Comparison of ENCODE assay signal across 18 cellular contexts in the genomic region with DNA sequence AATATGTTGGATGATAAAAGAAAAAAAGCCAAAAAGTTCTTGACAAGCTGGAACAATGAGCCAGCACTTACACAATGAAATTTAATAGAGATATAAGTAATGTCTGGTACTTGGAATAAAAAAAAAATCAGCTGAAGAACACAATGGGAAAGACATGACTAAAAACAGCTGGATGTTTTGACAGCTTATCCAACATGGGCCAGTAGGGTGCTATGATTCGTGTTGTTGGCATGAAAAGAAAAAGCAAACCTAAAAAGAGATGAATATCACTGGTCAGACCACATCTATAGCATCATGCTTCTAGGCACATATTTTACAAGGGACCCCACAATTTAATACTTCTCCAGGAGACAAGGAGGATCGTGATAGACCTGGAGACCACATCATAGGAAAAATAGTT.
A peak's percentile ranks its signal among the peaks of the same experiment; 100 is the strongest.
DNase-seq lines count a peak whose midpoint lies in the region; ATAC-seq and TF ChIP-seq lines count a peak whose summit lies in the region.
"Had no signal": no experiment of that assay in that cellular context is flagged by ENCODE, and none has a peak within 500 bp of the region (broad histone marks: within the 10 kb centered on the region; RNA-seq: fewer than 3 reads in every experiment).

No MANE protein-coding gene starts in this region.

- intact Hi-C loops in gastrocnemius medialis (cut with DNase I; ENCODE audit: low total_unique reads), result no loop called here

- H3K9me3 ChIP-seq in gastrocnemius medialis, result no peaks in the 10 kb centered on the region
- H3K9me3 ChIP-seq: prostate gland, tibial nerve had no signal

- no peak overlapping the region for H3K27ac ChIP-seq in brain microvascular endothelial cell
- no peak overlapping the region for H3K27ac ChIP-seq in gastrocnemius medialis
- H3K27ac ChIP-seq: dorsolateral prefrontal cortex, prostate gland, tibial nerve had no signal

- H3K27me3 ChIP-seq in brain microvascular endothelial cell (replicated peaks), result no peaks in the 10 kb centered on the region
- H3K27me3 ChIP-seq in gastrocnemius medialis, result no peaks in the 10 kb centered on the region
- H3K27me3 ChIP-seq: dorsolateral prefrontal cortex, tibial nerve had no signal

- H3K36me3 ChIP-seq in brain microvascular endothelial cell (replicated peaks), result no peaks in the 10 kb centered on the region
- H3K36me3 ChIP-seq in gastrocnemius medialis, result no peaks in the 10 kb centered on the region
- H3K36me3 ChIP-seq: prostate gland, tibial nerve had no signal

- no peaks in the 10 kb centered on the region for H3K4me1 ChIP-seq in gastrocnemius medialis
- H3K4me1 ChIP-seq: prostate gland had no signal

- H3K4me3 ChIP-seq in brain microvascular endothelial cell (ENCODE audit: low read depth, low read length), result no peak overlapping the region
- no peak overlapping the region for H3K4me3 ChIP-seq in gastrocnemius medialis
- H3K4me3 ChIP-seq: dorsolateral prefrontal cortex, prostate gland, tibial nerve had no signal

- TF ChIP-seq CTCF in brain microvascular endothelial cell (IDR thresholded peaks at IDR 0.05; ENCODE audit: low read depth, low read length, missing control alignments), result no peak
- no peak for TF ChIP-seq CTCF in gastrocnemius medialis (IDR thresholded peaks at IDR 0.05 in 4 of 5, conservative IDR thresholded peaks at IDR 0.05 in 1 of 5)

- TF ChIP-seq POLR2A in gastrocnemius medialis (IDR thresholded peaks at IDR 0.05), result no peak

- DNase-seq in M059J (ENCODE audit: low read depth) (peak; percentile 42), brain microvascular endothelial cell (peak; percentile 39), glomerular visceral epithelial cell (ENCODE audit: extremely low spot score) (peak; percentile 27), DMS79 (lab: John Stamatoyannopoulos, UW) (no peak), NCI-H524 treated with DMSO at 0.1 percent for 48 hours (lab: John Stamatoyannopoulos, UW) (no peak), gastrocnemius medialis (no peak)
- DNase-seq: activated T-cell treated with anti-CD3 and anti-CD28 coated beads, Interleukin-2, amount 50 U/mL, for 72 hours; DND-41; dorsolateral prefrontal cortex; glutamatergic neuron; midbrain; NCI-H526 treated with DMSO at 0.1 percent for 48 hours; nephron progenitor cell; small intestine; stimulated activated CD4-positive, alpha-beta T cell treated with anti-CD3 and anti-CD28 coated beads, Interleukin-4, amount 100 ng/mL, for 1 hour had no signal

- in situ Hi-C loops in brain microvascular endothelial cell (cut with HindIII; ENCODE audit: low pct_ligation_motif_present, low sequenced_read_pairs), result no loop called here
- in situ Hi-C loops in gastrocnemius medialis (cut with MboI; ENCODE audit: low sequenced_read_pairs in 4 of 4), result no loop called here

- no peak for ATAC-seq in gastrocnemius medialis
- ATAC-seq in HG03159 (IDR thresholded peaks at IDR 0.05; ENCODE audit: unreplicated experiment), result no peak
- ATAC-seq: activated T-cell treated with anti-CD3 and anti-CD28 coated beads, Interleukin-2, amount 50 U/mL, for 72 hours had no signal

Comparison
In these comparisons a context has a peak if more than half of its experiments do, and no peak if none do; other contexts are left out.
1. DNase-seq: peak in M059J (single experiment), brain microvascular endothelial cell (single experiment) and glomerular visceral epithelial cell (single experiment); none in DMS79 (single experiment), NCI-H524 treated with DMSO at 0.1 percent for 48 hours (single experiment) and gastrocnemius medialis (0 of 2).